ENCODE assay signal across 1 cellular context in the genomic region with DNA sequence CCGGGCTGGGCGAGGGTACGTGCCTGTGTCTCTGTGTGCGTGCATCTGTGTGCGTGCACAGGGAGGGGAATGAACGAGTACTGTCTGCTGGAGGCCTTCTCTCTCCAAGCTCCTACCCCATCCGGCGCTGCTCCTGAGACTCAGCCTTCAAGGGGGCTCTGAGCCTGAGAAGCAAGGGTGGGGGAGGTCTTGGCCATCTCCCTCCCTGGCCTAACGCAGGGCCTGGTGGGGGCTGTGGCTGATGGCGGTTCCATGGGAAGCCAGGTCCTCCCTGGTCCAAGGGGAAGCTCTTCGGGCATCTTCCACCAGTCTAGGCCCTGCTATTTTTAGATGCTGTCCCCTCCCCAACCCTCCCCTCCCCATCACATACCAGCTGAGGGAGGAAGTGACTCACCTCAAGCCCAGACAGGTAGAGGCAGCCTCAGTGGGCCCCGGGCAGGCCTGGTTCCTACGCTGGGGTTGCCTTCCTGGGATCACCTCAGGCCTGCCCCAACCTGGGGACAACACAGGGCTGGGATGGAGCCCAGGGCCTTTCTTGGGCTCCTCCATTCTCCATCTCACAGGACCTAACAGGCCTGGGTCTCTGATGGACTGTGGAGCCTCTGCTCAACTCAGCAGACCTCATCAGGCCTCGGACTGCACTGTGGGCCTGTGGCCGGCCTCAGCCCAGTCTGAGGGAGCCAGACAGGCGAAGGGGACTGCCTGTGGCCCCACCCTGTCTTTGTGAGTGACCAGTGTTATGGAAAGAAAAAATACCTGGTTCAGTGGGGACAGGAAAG.
TF ChIP-seq lines count a peak whose summit lies in the region.

No MANE protein-coding gene starts in this region.

TF ChIP-seq in K562, 482 proteins besides CTCF, POLR2A, EP300 and RAD21 (continued from another document):
- TF ChIP-seq, protein P1, sequence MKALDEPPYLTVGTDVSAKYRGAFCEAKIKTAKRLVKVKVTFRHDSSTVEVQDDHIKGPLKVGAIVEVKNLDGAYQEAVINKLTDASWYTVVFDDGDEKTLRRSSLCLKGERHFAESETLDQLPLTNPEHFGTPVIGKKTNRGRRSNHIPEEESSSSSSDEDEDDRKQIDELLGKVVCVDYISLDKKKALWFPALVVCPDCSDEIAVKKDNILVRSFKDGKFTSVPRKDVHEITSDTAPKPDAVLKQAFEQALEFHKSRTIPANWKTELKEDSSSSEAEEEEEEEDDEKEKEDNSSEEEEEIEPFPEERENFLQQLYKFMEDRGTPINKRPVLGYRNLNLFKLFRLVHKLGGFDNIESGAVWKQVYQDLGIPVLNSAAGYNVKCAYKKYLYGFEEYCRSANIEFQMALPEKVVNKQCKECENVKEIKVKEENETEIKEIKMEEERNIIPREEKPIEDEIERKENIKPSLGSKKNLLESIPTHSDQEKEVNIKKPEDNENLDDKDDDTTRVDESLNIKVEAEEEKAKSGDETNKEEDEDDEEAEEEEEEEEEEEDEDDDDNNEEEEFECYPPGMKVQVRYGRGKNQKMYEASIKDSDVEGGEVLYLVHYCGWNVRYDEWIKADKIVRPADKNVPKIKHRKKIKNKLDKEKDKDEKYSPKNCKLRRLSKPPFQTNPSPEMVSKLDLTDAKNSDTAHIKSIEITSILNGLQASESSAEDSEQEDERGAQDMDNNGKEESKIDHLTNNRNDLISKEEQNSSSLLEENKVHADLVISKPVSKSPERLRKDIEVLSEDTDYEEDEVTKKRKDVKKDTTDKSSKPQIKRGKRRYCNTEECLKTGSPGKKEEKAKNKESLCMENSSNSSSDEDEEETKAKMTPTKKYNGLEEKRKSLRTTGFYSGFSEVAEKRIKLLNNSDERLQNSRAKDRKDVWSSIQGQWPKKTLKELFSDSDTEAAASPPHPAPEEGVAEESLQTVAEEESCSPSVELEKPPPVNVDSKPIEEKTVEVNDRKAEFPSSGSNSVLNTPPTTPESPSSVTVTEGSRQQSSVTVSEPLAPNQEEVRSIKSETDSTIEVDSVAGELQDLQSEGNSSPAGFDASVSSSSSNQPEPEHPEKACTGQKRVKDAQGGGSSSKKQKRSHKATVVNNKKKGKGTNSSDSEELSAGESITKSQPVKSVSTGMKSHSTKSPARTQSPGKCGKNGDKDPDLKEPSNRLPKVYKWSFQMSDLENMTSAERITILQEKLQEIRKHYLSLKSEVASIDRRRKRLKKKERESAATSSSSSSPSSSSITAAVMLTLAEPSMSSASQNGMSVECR (CRISPR knock-in tag; IDR thresholded peaks at IDR 0.05), result peak; percentile 13; the same call in 1 of the 2 replicates
- TF ChIP-seq, protein P2, sequence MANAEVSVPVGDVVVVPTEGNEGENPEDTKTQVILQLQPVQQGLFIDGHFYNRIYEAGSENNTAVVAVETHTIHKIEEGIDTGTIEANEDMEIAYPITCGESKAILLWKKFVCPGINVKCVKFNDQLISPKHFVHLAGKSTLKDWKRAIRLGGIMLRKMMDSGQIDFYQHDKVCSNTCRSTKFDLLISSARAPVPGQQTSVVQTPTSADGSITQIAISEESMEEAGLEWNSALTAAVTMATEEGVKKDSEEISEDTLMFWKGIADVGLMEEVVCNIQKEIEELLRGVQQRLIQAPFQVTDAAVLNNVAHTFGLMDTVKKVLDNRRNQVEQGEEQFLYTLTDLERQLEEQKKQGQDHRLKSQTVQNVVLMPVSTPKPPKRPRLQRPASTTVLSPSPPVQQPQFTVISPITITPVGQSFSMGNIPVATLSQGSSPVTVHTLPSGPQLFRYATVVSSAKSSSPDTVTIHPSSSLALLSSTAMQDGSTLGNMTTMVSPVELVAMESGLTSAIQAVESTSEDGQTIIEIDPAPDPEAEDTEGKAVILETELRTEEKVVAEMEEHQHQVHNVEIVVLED (CRISPR knock-in tag; IDR thresholded peaks at IDR 0.05), result no peak
- TF ChIP-seq MECOM (CRISPR knock-in tag; IDR thresholded peaks at IDR 0.05) (0 out of 2 replicates have a peak, but pooled peaks have one; percentile 6), HOXB6 (CRISPR knock-in tag; IDR thresholded peaks at IDR 0.05; ENCODE audit: borderline replicate concordance) (no peak), ZNF175 (CRISPR knock-in tag; IDR thresholded peaks at IDR 0.05; ENCODE audit: low read depth) (peak; percentile 65), SPI1 (IDR thresholded peaks at IDR 0.05; ENCODE audit: borderline replicate concordance, low read depth, low read length) (peak; percentile 52; the same call in 1 of the 2 replicates), NFXL1 (CRISPR knock-in tag; IDR thresholded peaks at IDR 0.05) (no peak), ZNF311 (CRISPR knock-in tag; IDR thresholded peaks at IDR 0.05) (peak; percentile 34; the same call in 1 of the 2 replicates), JUND (IDR thresholded peaks at IDR 0.05; ENCODE audit: borderline replicate concordance, low read depth, low read length) (peak; percentile 22; the same call in 1 of the 2 replicates), JUND (tag; IDR thresholded peaks at IDR 0.05; ENCODE audit: borderline replicate concordance, low read depth, low read length) (no peak), LCOR (CRISPR knock-in tag; IDR thresholded peaks at IDR 0.05) (peak; percentile 3; the same call in 1 of the 2 replicates), BACH1 (tag; IDR thresholded peaks at IDR 0.05) (0 out of 2 replicates have a peak, but pooled peaks have one; percentile 36), ZNF830 (CRISPR knock-in tag; IDR thresholded peaks at IDR 0.05) (0 out of 2 replicates have a peak, but pooled peaks have one; percentile 50), HLTF (IDR thresholded peaks at IDR 0.05) (0 out of 2 replicates have a peak, but pooled peaks have one; percentile 8), JUNB (CRISPR knock-in tag; conservative IDR thresholded peaks at IDR 0.05) (peak; percentile 4; the same call in 1 of the 2 replicates), ZZZ3 (IDR thresholded peaks at IDR 0.05) (no peak), SRF (CRISPR knock-in tag; IDR thresholded peaks at IDR 0.05) (no peak), NCOA1 (IDR thresholded peaks at IDR 0.05; ENCODE audit: low read depth) (no peak), POLR2G (IDR thresholded peaks at IDR 0.05; ENCODE audit: low read depth, low read length) (peak; percentile 71), PURB (CRISPR knock-in tag; IDR thresholded peaks at IDR 0.05; ENCODE audit: low read depth) (0 out of 2 replicates have a peak, but pooled peaks have one; percentile 49), ZFX (CRISPR knock-in tag; IDR thresholded peaks at IDR 0.05) (peak; percentile 21; the same call in 1 of the 2 replicates), TARDBP (IDR thresholded peaks at IDR 0.05) (peak; percentile 25; the same call in 1 of the 2 replicates), ZKSCAN8 (CRISPR knock-in tag; IDR thresholded peaks at IDR 0.05) (peak; percentile 43; the same call in 1 of the 2 replicates), MEF2A (IDR thresholded peaks at IDR 0.05; ENCODE audit: control insufficient read depth, low read depth, low read length) (peak; percentile 80)
- TF ChIP-seq, protein P3, sequence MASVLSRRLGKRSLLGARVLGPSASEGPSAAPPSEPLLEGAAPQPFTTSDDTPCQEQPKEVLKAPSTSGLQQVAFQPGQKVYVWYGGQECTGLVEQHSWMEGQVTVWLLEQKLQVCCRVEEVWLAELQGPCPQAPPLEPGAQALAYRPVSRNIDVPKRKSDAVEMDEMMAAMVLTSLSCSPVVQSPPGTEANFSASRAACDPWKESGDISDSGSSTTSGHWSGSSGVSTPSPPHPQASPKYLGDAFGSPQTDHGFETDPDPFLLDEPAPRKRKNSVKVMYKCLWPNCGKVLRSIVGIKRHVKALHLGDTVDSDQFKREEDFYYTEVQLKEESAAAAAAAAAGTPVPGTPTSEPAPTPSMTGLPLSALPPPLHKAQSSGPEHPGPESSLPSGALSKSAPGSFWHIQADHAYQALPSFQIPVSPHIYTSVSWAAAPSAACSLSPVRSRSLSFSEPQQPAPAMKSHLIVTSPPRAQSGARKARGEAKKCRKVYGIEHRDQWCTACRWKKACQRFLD (CRISPR knock-in tag; IDR thresholded peaks at IDR 0.05), result peak; percentile 11; the same call in 1 of the 2 replicates
- TF ChIP-seq, protein P4, sequence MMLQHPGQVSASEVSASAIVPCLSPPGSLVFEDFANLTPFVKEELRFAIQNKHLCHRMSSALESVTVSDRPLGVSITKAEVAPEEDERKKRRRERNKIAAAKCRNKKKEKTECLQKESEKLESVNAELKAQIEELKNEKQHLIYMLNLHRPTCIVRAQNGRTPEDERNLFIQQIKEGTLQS (IDR thresholded peaks at IDR 0.05), result 0 out of 2 replicates have a peak, but pooled peaks have one; percentile 23
- TF ChIP-seq, protein P4 (CRISPR knock-in tag; conservative IDR thresholded peaks at IDR 0.05), result no peak
- TF ChIP-seq, protein P5, sequence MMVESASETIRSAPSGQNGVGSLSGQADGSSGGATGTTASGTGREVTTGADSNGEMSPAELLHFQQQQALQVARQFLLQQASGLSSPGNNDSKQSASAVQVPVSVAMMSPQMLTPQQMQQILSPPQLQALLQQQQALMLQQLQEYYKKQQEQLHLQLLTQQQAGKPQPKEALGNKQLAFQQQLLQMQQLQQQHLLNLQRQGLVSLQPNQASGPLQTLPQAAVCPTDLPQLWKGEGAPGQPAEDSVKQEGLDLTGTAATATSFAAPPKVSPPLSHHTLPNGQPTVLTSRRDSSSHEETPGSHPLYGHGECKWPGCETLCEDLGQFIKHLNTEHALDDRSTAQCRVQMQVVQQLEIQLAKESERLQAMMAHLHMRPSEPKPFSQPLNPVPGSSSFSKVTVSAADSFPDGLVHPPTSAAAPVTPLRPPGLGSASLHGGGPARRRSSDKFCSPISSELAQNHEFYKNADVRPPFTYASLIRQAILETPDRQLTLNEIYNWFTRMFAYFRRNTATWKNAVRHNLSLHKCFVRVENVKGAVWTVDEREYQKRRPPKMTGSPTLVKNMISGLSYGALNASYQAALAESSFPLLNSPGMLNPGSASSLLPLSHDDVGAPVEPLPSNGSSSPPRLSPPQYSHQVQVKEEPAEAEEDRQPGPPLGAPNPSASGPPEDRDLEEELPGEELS (CRISPR knock-in tag; IDR thresholded peaks at IDR 0.05; ENCODE audit: borderline replicate concordance), result 0 out of 2 replicates have a peak, but pooled peaks have one; percentile 29
